ENCODE assay signal across 1 cellular context in the genomic region with DNA sequence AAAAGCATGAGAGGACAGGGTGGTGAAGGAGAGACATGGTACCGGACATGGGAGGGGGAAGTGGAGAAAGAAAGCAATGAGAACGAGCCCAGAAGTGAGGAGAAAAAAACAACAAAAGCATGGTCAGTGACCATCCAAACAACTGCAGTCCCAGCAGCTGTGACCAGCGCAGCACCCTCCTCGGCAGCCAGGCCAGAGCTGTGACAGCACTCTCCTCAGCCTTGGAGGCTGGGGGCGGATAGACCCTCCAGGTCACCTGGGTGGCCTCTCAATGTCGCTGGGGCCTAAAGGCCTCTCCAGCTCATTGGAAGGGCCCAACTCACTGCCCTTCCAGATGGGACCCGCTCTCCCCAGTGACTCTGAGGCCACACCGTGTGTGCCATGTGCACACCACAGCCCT.
A peak's percentile ranks its signal among the peaks of the same experiment; 100 is the strongest.
TF ChIP-seq lines count a peak whose summit lies in the region.

No MANE protein-coding gene starts in this region.

TF ChIP-seq in K562, 482 proteins besides CTCF, POLR2A, EP300 and RAD21 (continued from another document):
- 0 out of 2 replicates have a peak, but pooled peaks have one; percentile 28 for TF ChIP-seq RREB1 (CRISPR knock-in tag; IDR thresholded peaks at IDR 0.05)
- TF ChIP-seq TOE1 (IDR thresholded peaks at IDR 0.05; ENCODE audit: borderline replicate concordance), result no peak
- TF ChIP-seq TOE1 (CRISPR knock-in tag; IDR thresholded peaks at IDR 0.05; ENCODE audit: borderline replicate concordance, low read depth), result no peak
- TF ChIP-seq HLTF (IDR thresholded peaks at IDR 0.05), result 0 out of 2 replicates have a peak, but pooled peaks have one; percentile 19
- TF ChIP-seq ZNF133 (CRISPR knock-in tag; IDR thresholded peaks at IDR 0.05), result no peak
- TF ChIP-seq, protein P1, sequence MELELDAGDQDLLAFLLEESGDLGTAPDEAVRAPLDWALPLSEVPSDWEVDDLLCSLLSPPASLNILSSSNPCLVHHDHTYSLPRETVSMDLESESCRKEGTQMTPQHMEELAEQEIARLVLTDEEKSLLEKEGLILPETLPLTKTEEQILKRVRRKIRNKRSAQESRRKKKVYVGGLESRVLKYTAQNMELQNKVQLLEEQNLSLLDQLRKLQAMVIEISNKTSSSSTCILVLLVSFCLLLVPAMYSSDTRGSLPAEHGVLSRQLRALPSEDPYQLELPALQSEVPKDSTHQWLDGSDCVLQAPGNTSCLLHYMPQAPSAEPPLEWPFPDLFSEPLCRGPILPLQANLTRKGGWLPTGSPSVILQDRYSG (tag; conservative IDR thresholded peaks at IDR 0.05; ENCODE audit: low read depth), result no peak
- TF ChIP-seq ARHGAP35 (IDR thresholded peaks at IDR 0.05; ENCODE audit: partially characterized antibody), result no peak
- peak; percentile 34 for TF ChIP-seq WHSC1 (IDR thresholded peaks at IDR 0.05; ENCODE audit: low read length)
- TF ChIP-seq FOXK2 (conservative IDR thresholded peaks at IDR 0.05 in 1 of 2, IDR thresholded peaks at IDR 0.05 in 1 of 2; ENCODE audit: low read depth in 2 of 2), result no peak
- no peak for TF ChIP-seq ZNF239 (CRISPR knock-in tag; IDR thresholded peaks at IDR 0.05)
- TF ChIP-seq, protein P2, sequence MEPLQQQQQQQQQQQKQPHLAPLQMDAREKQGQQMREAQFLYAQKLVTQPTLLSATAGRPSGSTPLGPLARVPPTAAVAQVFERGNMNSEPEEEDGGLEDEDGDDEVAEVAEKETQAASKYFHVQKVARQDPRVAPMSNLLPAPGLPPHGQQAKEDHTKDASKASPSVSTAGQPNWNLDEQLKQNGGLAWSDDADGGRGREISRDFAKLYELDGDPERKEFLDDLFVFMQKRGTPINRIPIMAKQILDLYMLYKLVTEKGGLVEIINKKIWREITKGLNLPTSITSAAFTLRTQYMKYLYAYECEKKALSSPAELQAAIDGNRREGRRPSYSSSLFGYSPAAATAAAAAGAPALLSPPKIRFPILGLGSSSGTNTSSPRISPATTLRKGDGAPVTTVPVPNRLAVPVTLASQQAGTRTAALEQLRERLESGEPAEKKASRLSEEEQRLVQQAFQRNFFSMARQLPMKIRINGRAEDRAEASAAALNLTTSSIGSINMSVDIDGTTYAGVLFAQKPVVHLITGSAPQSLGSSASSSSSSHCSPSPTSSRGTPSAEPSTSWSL (CRISPR knock-in tag; IDR thresholded peaks at IDR 0.05; ENCODE audit: borderline replicate concordance), result peak; percentile 71; the same call in 1 of the 2 replicates
- TF ChIP-seq, protein P3, sequence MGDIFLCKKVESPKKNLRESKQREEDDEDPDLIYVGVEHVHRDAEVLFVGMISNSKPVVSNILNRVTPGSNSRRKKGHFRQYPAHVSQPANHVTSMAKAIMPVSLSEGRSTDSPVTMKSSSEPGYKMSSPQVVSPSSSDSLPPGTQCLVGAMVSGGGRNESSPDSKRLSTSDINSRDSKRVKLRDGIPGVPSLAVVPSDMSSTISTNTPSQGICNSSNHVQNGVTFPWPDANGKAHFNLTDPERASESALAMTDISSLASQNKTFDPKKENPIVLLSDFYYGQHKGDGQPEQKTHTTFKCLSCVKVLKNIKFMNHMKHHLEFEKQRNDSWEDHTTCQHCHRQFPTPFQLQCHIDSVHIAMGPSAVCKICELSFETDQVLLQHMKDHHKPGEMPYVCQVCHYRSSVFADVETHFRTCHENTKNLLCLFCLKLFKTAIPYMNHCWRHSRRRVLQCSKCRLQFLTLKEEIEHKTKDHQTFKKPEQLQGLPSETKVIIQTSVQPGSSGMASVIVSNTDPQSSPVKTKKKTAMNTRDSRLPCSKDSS (IDR thresholded peaks at IDR 0.05; ENCODE audit: low read depth, partially characterized antibody), result no peak
- no peak for TF ChIP-seq GMEB1 (CRISPR knock-in tag; IDR thresholded peaks at IDR 0.05)
- no peak for TF ChIP-seq HMG20B (CRISPR knock-in tag; IDR thresholded peaks at IDR 0.05)
- TF ChIP-seq NCOA6 (IDR thresholded peaks at IDR 0.05), result no peak
- no peak for TF ChIP-seq KLF10 (CRISPR knock-in tag; IDR thresholded peaks at IDR 0.05)
